In genomic region chr2:42903821-42904575, GRCh38 we compare ENCODE assay signal across 1 cellular context.
TF ChIP-seq lines count a peak whose summit lies in the region.

No MANE protein-coding gene starts in this region.

TF ChIP-seq in GM23338, 12 proteins besides CTCF, POLR2A, EP300 and RAD21 (continued from another document):
- TF ChIP-seq, protein P1, sequence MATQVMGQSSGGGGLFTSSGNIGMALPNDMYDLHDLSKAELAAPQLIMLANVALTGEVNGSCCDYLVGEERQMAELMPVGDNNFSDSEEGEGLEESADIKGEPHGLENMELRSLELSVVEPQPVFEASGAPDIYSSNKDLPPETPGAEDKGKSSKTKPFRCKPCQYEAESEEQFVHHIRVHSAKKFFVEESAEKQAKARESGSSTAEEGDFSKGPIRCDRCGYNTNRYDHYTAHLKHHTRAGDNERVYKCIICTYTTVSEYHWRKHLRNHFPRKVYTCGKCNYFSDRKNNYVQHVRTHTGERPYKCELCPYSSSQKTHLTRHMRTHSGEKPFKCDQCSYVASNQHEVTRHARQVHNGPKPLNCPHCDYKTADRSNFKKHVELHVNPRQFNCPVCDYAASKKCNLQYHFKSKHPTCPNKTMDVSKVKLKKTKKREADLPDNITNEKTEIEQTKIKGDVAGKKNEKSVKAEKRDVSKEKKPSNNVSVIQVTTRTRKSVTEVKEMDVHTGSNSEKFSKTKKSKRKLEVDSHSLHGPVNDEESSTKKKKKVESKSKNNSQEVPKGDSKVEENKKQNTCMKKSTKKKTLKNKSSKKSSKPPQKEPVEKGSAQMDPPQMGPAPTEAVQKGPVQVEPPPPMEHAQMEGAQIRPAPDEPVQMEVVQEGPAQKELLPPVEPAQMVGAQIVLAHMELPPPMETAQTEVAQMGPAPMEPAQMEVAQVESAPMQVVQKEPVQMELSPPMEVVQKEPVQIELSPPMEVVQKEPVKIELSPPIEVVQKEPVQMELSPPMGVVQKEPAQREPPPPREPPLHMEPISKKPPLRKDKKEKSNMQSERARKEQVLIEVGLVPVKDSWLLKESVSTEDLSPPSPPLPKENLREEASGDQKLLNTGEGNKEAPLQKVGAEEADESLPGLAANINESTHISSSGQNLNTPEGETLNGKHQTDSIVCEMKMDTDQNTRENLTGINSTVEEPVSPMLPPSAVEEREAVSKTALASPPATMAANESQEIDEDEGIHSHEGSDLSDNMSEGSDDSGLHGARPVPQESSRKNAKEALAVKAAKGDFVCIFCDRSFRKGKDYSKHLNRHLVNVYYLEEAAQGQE (IDR thresholded peaks at IDR 0.05; ENCODE audit: unreplicated experiment): no peak
- TF ChIP-seq JUNB (IDR thresholded peaks at IDR 0.05; ENCODE audit: unreplicated experiment): no peak
